In genomic region chr14:23556700-23557440, GRCh38 we compare ENCODE assay signal across 9 cellular contexts. TPM values are rescaled to one million over a fixed set of nuclear protein-coding genes. Genes with fewer than 3 reads are reported as not detected.
DNase-seq lines count a peak whose midpoint lies in the region; ATAC-seq and TF ChIP-seq lines count a peak whose summit lies in the region.
"Had no signal": no experiment of that assay in that cellular context is flagged by ENCODE, and none has a peak within 500 bp of the region (broad histone marks: within the 10 kb centered on the region; RNA-seq: fewer than 3 reads in every experiment).

No MANE protein-coding gene starts in this region.

- peak overlapping the region; percentile 90 to 99 (median 98) for H3K27ac Mint-ChIP-seq in brain
- H3K27ac Mint-ChIP-seq in mesothelial cell of epicardium = peak overlapping the region; percentile 94

- no peak for ATAC-seq in GM19324 (IDR thresholded peaks at IDR 0.05; ENCODE audit: low FRiP score, unreplicated experiment)
- no peak for ATAC-seq in HG03108 (IDR thresholded peaks at IDR 0.05; ENCODE audit: unreplicated experiment)

- H3K4me3 Mint-ChIP-seq in brain (peak overlapping the region; percentile 95 to 98 (median 95)), mesothelial cell of epicardium (peak overlapping the region; percentile 92)

- H3K36me3 Mint-ChIP-seq in brain (no peaks in the 10 kb centered on the region), mesothelial cell of epicardium (peaks cover 12% of the 10 kb centered on the region)

- peak overlapping the region; percentile 64 for H3K4me3 ChIP-seq in AG09309 (ENCODE audit: control insufficient read depth, low read depth, low read length)
- peak overlapping the region; percentile 84 for H3K4me3 ChIP-seq in Jurkat, Clone E6-1 (ENCODE audit: low read length)

- DNase-seq in AG09309 (ENCODE audit: low read depth) (no peak), mesothelial cell of epicardium (ENCODE audit: low spot score in 2 of 2, unreplicated experiment in 2 of 2) (no peak), NCI-H2107 treated with DMSO at 0.1 percent for 48 hours (lab: John Stamatoyannopoulos, UW; ENCODE audit: unreplicated experiment) (no peak), Ammon's horn (ENCODE audit: low spot score) (no peak)
- DNase-seq in Jurkat, Clone E6-1 (ENCODE audit: low read depth, low spot score) = no peak

- H3K27me3 Mint-ChIP-seq in brain = peaks cover 2% of the 10 kb centered on the region
- no peaks in the 10 kb centered on the region for H3K27me3 Mint-ChIP-seq in mesothelial cell of epicardium (ENCODE audit: low read depth)

- H3K4me1 Mint-ChIP-seq in brain (peaks cover 59% of the 10 kb centered on the region), mesothelial cell of epicardium (peaks cover 20% of the 10 kb centered on the region)

- H3K9me3 Mint-ChIP-seq in brain (no peaks in the 10 kb centered on the region), mesothelial cell of epicardium (no peaks in the 10 kb centered on the region)

- TF ChIP-seq CTCF in AG09309 (IDR thresholded peaks at IDR 0.05; ENCODE audit: control insufficient read depth, insufficient read depth, low read depth, low read length, missing control alignments) = no peak
- TF ChIP-seq CTCF in brain (conservative IDR thresholded peaks at IDR 0.05) = no peak
- TF ChIP-seq CTCF in mesothelial cell of epicardium (IDR thresholded peaks at IDR 0.05; ENCODE audit: unreplicated experiment) = no peak

RNA-seq across cellular contexts. Expression of gene THTPA, which starts 0.8 kb away (rescaled TPM):
- 8.2 TPM for polyA plus RNA-seq in Jurkat, Clone E6-1 (2012; ENCODE audit: insufficient read depth, insufficient read length)
- 48.6 TPM for polyA plus RNA-seq in brain (ENCODE audit: insufficient read depth, low read depth, low replicate concordance)
- total RNA-seq in mesothelial cell of epicardium = 13.9 to 17.7 TPM (median 15.2 TPM) in 3 replicates

RNA-seq across cellular contexts. Expression of gene ZFHX2, which starts 5.3 kb away (rescaled TPM):
- polyA plus RNA-seq in Jurkat, Clone E6-1 (2012; ENCODE audit: insufficient read depth, insufficient read length) = 2.8 TPM
- 6.5 TPM for polyA plus RNA-seq in brain (ENCODE audit: insufficient read depth, low read depth, low replicate concordance)
- 9.8 to 14.4 TPM (median 13.7 TPM) in 3 replicates for total RNA-seq in mesothelial cell of epicardium

RNA-seq across cellular contexts. Expression of gene AP1G2, which starts 10.7 kb away (rescaled TPM):
- 138 TPM for polyA plus RNA-seq in Jurkat, Clone E6-1 (2012; ENCODE audit: insufficient read depth, insufficient read length)
- 28.9 TPM for polyA plus RNA-seq in brain (ENCODE audit: insufficient read depth, low read depth, low replicate concordance)
- 268 to 271 TPM (median 269 TPM) in 3 replicates for total RNA-seq in mesothelial cell of epicardium

RNA-seq across cellular contexts. Expression of gene JPH4, which starts 21.7 kb away (rescaled TPM):
- not detected for polyA plus RNA-seq in Jurkat, Clone E6-1 (2012; ENCODE audit: insufficient read depth, insufficient read length)
- 39.2 TPM for polyA plus RNA-seq in brain (ENCODE audit: insufficient read depth, low read depth, low replicate concordance)
- total RNA-seq in mesothelial cell of epicardium = 6.4 to 7.4 TPM (median 7.3 TPM) in 3 replicates
- total RNA-seq: myocyte had no signal
